10 cellular contexts compared by ENCODE assay signal in genomic region chr11:45285931-45286632, GRCh38. TPM values are rescaled to one million over a fixed set of nuclear protein-coding genes. Genes with fewer than 3 reads are reported as not detected.
DNase-seq lines count a peak whose midpoint lies in the region; ATAC-seq, FAIRE-seq and TF ChIP-seq lines count a peak whose summit lies in the region.
"Had no signal": no experiment of that assay in that cellular context is flagged by ENCODE, and none has a peak within 500 bp of the region (broad histone marks: within the 10 kb centered on the region; RNA-seq: fewer than 3 reads in every experiment).

Gene SYT13 (minus strand): TSS chr11:45286341. CDS start chr11:45286207, 134 bp downstream.

- H3K36me3 ChIP-seq in astrocyte (ENCODE audit: insufficient read depth, low read length) (no peaks in the 10 kb centered on the region), thoracic aorta (no peaks in the 10 kb centered on the region), ovary (no peaks in the 10 kb centered on the region)
- no peaks in the 10 kb centered on the region for H3K36me3 ChIP-seq in naive thymus-derived CD4-positive, alpha-beta T cell (ENCODE audit: control insufficient read depth in 2 of 3, insufficient read depth in 3 of 3, low read length in 3 of 3)

- DNase-seq in NCI-H146 (lab: John Stamatoyannopoulos, UW) = peak; percentile 8
- DNase-seq in NCI-H146 treated with DMSO at 0.1 percent for 48 hours (lab: John Stamatoyannopoulos, UW; ENCODE audit: unreplicated experiment) = no peak
- no peak for DNase-seq in astrocyte (ENCODE audit: low read depth)
- peak; percentile 85 for DNase-seq in islet precursor cell
- no peak for DNase-seq in thoracic aorta (ENCODE audit: low spot score)
- DNase-seq in ovary = no peak
- no peak for DNase-seq in NOMO-1 treated with dmso at 0.1 percent for 144 hours (lab: John Stamatoyannopoulos, UW; ENCODE audit: unreplicated experiment)
- no peak for DNase-seq in naive thymus-derived CD4-positive, alpha-beta T cell

- peak within 1 kb of the TSS; percentile 72 for H3K4me3 Mint-ChIP-seq in astrocyte (ENCODE audit: unreplicated experiment)
- H3K4me3 Mint-ChIP-seq in naive thymus-derived CD4-positive, alpha-beta T cell = peak within 1 kb of the TSS in 2 of 10 donors; percentile 49 to 52

- no peak within 1 kb of the TSS for H3K27ac Mint-ChIP-seq in astrocyte (ENCODE audit: unreplicated experiment)
- no peak within 1 kb of the TSS for H3K27ac Mint-ChIP-seq in naive thymus-derived CD4-positive, alpha-beta T cell

- peaks cover 2% of the 10 kb centered on the region for H3K36me3 Mint-ChIP-seq in astrocyte (ENCODE audit: low read depth, unreplicated experiment)
- H3K36me3 Mint-ChIP-seq in naive thymus-derived CD4-positive, alpha-beta T cell = peaks cover 0 to 4% (median 0%) of the 10 kb centered on the region in 5 donors

- peaks cover 43% of the 10 kb centered on the region for H3K27me3 Mint-ChIP-seq in astrocyte (ENCODE audit: low read depth, unreplicated experiment)
- H3K27me3 Mint-ChIP-seq in naive thymus-derived CD4-positive, alpha-beta T cell = peaks cover 68 to 85% (median 77%) of the 10 kb centered on the region in 5 donors

- intact Hi-C loops in ovary (cut with DNase I) = no loop called here
- intact Hi-C loops in naive thymus-derived CD4-positive, alpha-beta T cell (cut with micrococcal nuclease) = no loop called here

- H3K27me3 ChIP-seq in astrocyte (ENCODE audit: insufficient read depth, low read length) (peaks cover 38% of the 10 kb centered on the region), thoracic aorta (replicated peaks; ENCODE audit: insufficient read depth) (peaks cover 10% of the 10 kb centered on the region), ovary (no peaks in the 10 kb centered on the region)
- H3K27me3 ChIP-seq in naive thymus-derived CD4-positive, alpha-beta T cell (ENCODE audit: control insufficient read depth in 2 of 2, insufficient read depth in 2 of 2, low read length in 2 of 2) = peaks cover 0 to 4% of the 10 kb centered on the region in 2 donors

- no peak for ATAC-seq in thoracic aorta (ENCODE audit: insufficient number of reproducible peaks, low FRiP score, low read depth)
- ATAC-seq in naive thymus-derived CD4-positive, alpha-beta T cell = no peak

- no peak for FAIRE-seq in astrocyte (lab: Jason Lieb, UNC)
- FAIRE-seq: A204.1, colon had no signal

- H3K79me2 ChIP-seq in astrocyte (ENCODE audit: insufficient read depth, low read length) = no peaks in the 10 kb centered on the region

- H3K27ac ChIP-seq in astrocyte (ENCODE audit: low read depth, low read length) = no peak within 1 kb of the TSS
- no peak within 1 kb of the TSS for H3K27ac ChIP-seq in thoracic aorta
- H3K27ac ChIP-seq in ovary = no peak within 1 kb of the TSS
- no peak within 1 kb of the TSS for H3K27ac ChIP-seq in naive thymus-derived CD4-positive, alpha-beta T cell (ENCODE audit: low read depth, low read length)

- H3K9me3 ChIP-seq in astrocyte (ENCODE audit: insufficient read depth, low read depth, low read length) (peaks cover 5% of the 10 kb centered on the region), thoracic aorta (peaks cover 3% of the 10 kb centered on the region), ovary (peaks cover 0 to 7% of the 10 kb centered on the region in 2 donors)
- H3K9me3 ChIP-seq in naive thymus-derived CD4-positive, alpha-beta T cell (ENCODE audit: control insufficient read depth in 2 of 3, low read length in 3 of 3) = no peaks in the 10 kb centered on the region

- H3K9ac ChIP-seq in astrocyte (ENCODE audit: low read length) = no peak within 1 kb of the TSS

- peak within 1 kb of the TSS; percentile 48 for H2AFZ ChIP-seq in astrocyte (ENCODE audit: low read depth, low read length)

- H4K20me1 ChIP-seq in astrocyte (ENCODE audit: insufficient read depth, low read length) = no peaks in the 10 kb centered on the region

- H3K4me2 ChIP-seq in astrocyte (ENCODE audit: low read length) = peak within 1 kb of the TSS; percentile 73

- peaks cover 4% of the 10 kb centered on the region for H3K9me3 Mint-ChIP-seq in astrocyte (ENCODE audit: unreplicated experiment)
- peaks cover 0 to 6% (median 0%) of the 10 kb centered on the region in 11 donors for H3K9me3 Mint-ChIP-seq in naive thymus-derived CD4-positive, alpha-beta T cell

- TF ChIP-seq EP300 in ovary (IDR thresholded peaks at IDR 0.05) = no peak

- WGBS in ovary, 3 donors = 2% methylated on average over 48 to 50 of the region's 50 CpGs

- H3K4me1 ChIP-seq in astrocyte (ENCODE audit: insufficient read depth, low read length) (peaks cover 8% of the 10 kb centered on the region), thoracic aorta (ENCODE audit: control insufficient read depth in 1 of 2, low read depth in 2 of 2) (peaks cover 0 to 7% of the 10 kb centered on the region in 2 donors), ovary (ENCODE audit: insufficient read depth) (peaks cover 2% of the 10 kb centered on the region)
- no peaks in the 10 kb centered on the region for H3K4me1 ChIP-seq in naive thymus-derived CD4-positive, alpha-beta T cell (ENCODE audit: control insufficient read depth in 2 of 2, insufficient read depth in 2 of 2, low read length in 2 of 2)

- POLR2A ChIA-PET in naive thymus-derived CD4-positive, alpha-beta T cell (lab: Charles Lee) = no interaction called here

- CTCF ChIA-PET in naive thymus-derived CD4-positive, alpha-beta T cell (lab: Charles Lee) = interaction anchor here (1.0 kb wide), 1 partner anchor 174 kb away, joined by 3 read pairs; no protein-coding TSS in a partner anchor

- peaks cover 8% of the 10 kb centered on the region for H3K4me1 Mint-ChIP-seq in astrocyte (ENCODE audit: low read depth, unreplicated experiment)
- H3K4me1 Mint-ChIP-seq in naive thymus-derived CD4-positive, alpha-beta T cell = peaks cover 0 to 4% (median 0%) of the 10 kb centered on the region in 7 donors

- H3K4me3 ChIP-seq in astrocyte (ENCODE audit: insufficient read depth, low read depth, low read length) (no peak within 1 kb of the TSS), thoracic aorta (peak within 1 kb of the TSS; percentile 27), ovary (no peak within 1 kb of the TSS)
- no peak within 1 kb of the TSS for H3K4me3 ChIP-seq in naive thymus-derived CD4-positive, alpha-beta T cell (ENCODE audit: low read length)

- no peak for TF ChIP-seq POLR2A in ovary (IDR thresholded peaks at IDR 0.05)

- TF ChIP-seq CTCF in astrocyte (IDR thresholded peaks at IDR 0.05; ENCODE audit: insufficient read depth, low read depth, low read length) (no peak), thoracic aorta (IDR thresholded peaks at IDR 0.05) (no peak), ovary (IDR thresholded peaks at IDR 0.05) (no peak)

RNA-seq across cellular contexts. Expression of gene SYT13, which starts in this region (rescaled TPM):
- total RNA-seq in astrocyte = 0.50 and 1.4 TPM in 2 replicates
- total RNA-seq in thoracic aorta = not detected
- 1 to 10 TPM in 1 of 7 donors, under 1 TPM in 3, not detected in 3; 0.13 to 1.0 (median 0.49) TPM for total RNA-seq in ovary
- polyA plus RNA-seq in ovary = under 1 TPM in 1 of 2 donors, not detected in 1; 0.43 TPM
- total RNA-seq in naive thymus-derived CD4-positive, alpha-beta T cell = not detected
- not detected for polyA plus RNA-seq in naive thymus-derived CD4-positive, alpha-beta T cell

Comparison
In these comparisons a context has a peak if more than half of its experiments do, and no peak if none do; other contexts are left out.
1. DNase-seq: peak in NCI-H146 (single experiment) and islet precursor cell (single experiment); none in NCI-H146 treated with DMSO at 0.1 percent for 48 hours (single experiment), astrocyte (single experiment), thoracic aorta (single experiment), ovary (0 of 5), NOMO-1 treated with dmso at 0.1 percent for 144 hours (single experiment) and naive thymus-derived CD4-positive, alpha-beta T cell (0 of 9).